9 cellular contexts compared by ENCODE assay signal in the genomic region with DNA sequence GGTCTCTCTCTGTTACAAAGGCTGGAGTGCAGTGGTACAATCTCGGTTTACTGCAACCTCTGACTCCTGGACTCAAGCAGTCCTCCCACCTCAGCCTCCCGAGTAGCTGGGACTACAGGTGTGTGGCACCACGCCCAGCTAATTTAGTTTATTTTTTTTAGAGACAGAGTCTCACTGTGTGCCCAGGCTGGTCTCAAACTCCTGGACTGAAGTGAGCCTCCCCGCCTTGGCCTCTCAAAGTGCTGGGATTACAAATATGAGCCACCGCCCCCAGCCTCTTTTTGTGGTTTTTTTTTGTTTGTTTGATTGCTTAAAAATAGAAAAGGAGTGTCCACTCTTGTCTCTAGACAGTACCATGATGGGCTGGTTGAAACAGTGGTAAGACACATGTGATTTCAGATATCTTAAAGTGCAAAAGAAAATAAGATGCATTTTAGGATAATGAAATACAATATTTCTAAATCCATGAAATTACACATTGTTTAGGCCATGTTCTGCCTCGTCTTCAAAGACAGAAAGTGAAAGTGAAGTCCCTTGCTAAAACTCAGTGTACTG. TPM values are rescaled to one million over a fixed set of nuclear protein-coding genes. Genes with fewer than 3 reads are reported as not detected.
DNase-seq lines count a peak whose midpoint lies in the region; ATAC-seq and TF ChIP-seq lines count a peak whose summit lies in the region.
"Had no signal": no experiment of that assay in that cellular context is flagged by ENCODE, and none has a peak within 500 bp of the region (broad histone marks: within the 10 kb centered on the region; RNA-seq: fewer than 3 reads in every experiment).

No MANE protein-coding gene starts in this region.

- no peaks in the 10 kb centered on the region for H3K9me3 Mint-ChIP-seq in activated naive CD4-positive, alpha-beta T cell treated with anti-CD3 and anti-CD28 coated beads, Interleukin-2, amount 10 ng/mL, durations not matched to agents 7 days and 5 days

- peak overlapping the region; percentile 64 for H3K4me3 Mint-ChIP-seq in activated naive CD4-positive, alpha-beta T cell treated with anti-CD3 and anti-CD28 coated beads, Interleukin-2, amount 10 ng/mL, durations not matched to agents 7 days and 5 days

- CTCF ChIA-PET in activated naive CD4-positive, alpha-beta T cell treated with anti-CD3 and anti-CD28 coated beads, Interleukin-2, amount 10 ng/mL, durations not matched to agents 7 days and 5 days (lab: Charles Lee): interaction anchor here (0.9 to 2.8 kb wide), 4 partner anchors 8 to 301 kb away, joined by 3 to 22 read pairs (median 4); partner anchors contain the start of gene KIAA0513

- intact Hi-C loops in body of pancreas (cut with DNase I): no loop called here

- DNase-seq in activated naive CD4-positive, alpha-beta T cell treated with anti-CD3 and anti-CD28 coated beads, Interleukin-2, amount 10 ng/mL, durations not matched to agents 7 days and 5 days: peak; percentile 25
- no peak for DNase-seq in activated naive CD4-positive, alpha-beta T cell treated with anti-CD3 and anti-CD28 coated beads, Interleukin-2, amount 50 U/mL, for 16 hours
- no peak for DNase-seq in body of pancreas
- no peak for DNase-seq in upper lobe of left lung
- DNase-seq in NCI-H1105 (lab: John Stamatoyannopoulos, UW): no peak
- DNase-seq in activated effector memory CD4-positive, alpha-beta T cell treated with anti-CD3 and anti-CD28 coated beads, Interleukin-2, amount 50 U/mL, for 16 hours: no peak

- H3K4me3 ChIP-seq in body of pancreas (no peak overlapping the region), mucosa of rectum (ENCODE audit: low read length in 2 of 2) (peak overlapping the region; percentile 48 to 63), upper lobe of left lung (peak overlapping the region in 2 of 4 donors; percentile 23 to 37)

- TF ChIP-seq CTCF in body of pancreas (IDR thresholded peaks at IDR 0.05) (no peak), upper lobe of left lung (IDR thresholded peaks at IDR 0.05) (no peak)

- H3K27me3 ChIP-seq in body of pancreas (no peaks in the 10 kb centered on the region), mucosa of rectum (ENCODE audit: control insufficient read depth in 2 of 2, insufficient read depth in 2 of 2, low read length in 2 of 2) (no peaks in the 10 kb centered on the region), upper lobe of left lung (no peaks in the 10 kb centered on the region)

- H3K9ac ChIP-seq in mucosa of rectum (ENCODE audit: low read depth in 1 of 2, low read length in 2 of 2): peak overlapping the region in 1 of 2 donors; percentile 49

- ATAC-seq in body of pancreas (no peak), upper lobe of left lung (ENCODE audit: low FRiP score in 2 of 2) (no peak), GM18517 (IDR thresholded peaks at IDR 0.05; ENCODE audit: unreplicated experiment) (no peak)

- peaks cover 39% of the 10 kb centered on the region for H3K4me1 Mint-ChIP-seq in activated naive CD4-positive, alpha-beta T cell treated with anti-CD3 and anti-CD28 coated beads, Interleukin-2, amount 10 ng/mL, durations not matched to agents 7 days and 5 days

- peak overlapping the region; percentile 99 for H3K27ac Mint-ChIP-seq in activated naive CD4-positive, alpha-beta T cell treated with anti-CD3 and anti-CD28 coated beads, Interleukin-2, amount 10 ng/mL, durations not matched to agents 7 days and 5 days

- H3K4me1 ChIP-seq in body of pancreas: peaks cover 20% of the 10 kb centered on the region
- H3K4me1 ChIP-seq in mucosa of rectum (ENCODE audit: control insufficient read depth in 2 of 2, insufficient read depth in 2 of 2, low read length in 2 of 2): peaks cover 31 to 36% of the 10 kb centered on the region in 2 donors
- H3K4me1 ChIP-seq in upper lobe of left lung: peaks cover 28 to 39% (median 33%) of the 10 kb centered on the region in 4 donors

- H3K9me3 ChIP-seq in body of pancreas (no peaks in the 10 kb centered on the region), mucosa of rectum (ENCODE audit: control insufficient read depth in 2 of 2, low read length in 2 of 2) (no peaks in the 10 kb centered on the region), upper lobe of left lung (no peaks in the 10 kb centered on the region)

- H3K36me3 ChIP-seq in body of pancreas (replicated peaks in 1 of 2; ENCODE audit: insufficient read depth in 1 of 2, low read depth in 2 of 2) (no peaks in the 10 kb centered on the region), mucosa of rectum (ENCODE audit: control insufficient read depth in 2 of 2, insufficient read depth in 2 of 2, low read length in 2 of 2) (peaks cover 0 to 3% of the 10 kb centered on the region in 2 donors), upper lobe of left lung (no peaks in the 10 kb centered on the region)

- TF ChIP-seq POLR2A in body of pancreas (IDR thresholded peaks at IDR 0.05) (no peak), upper lobe of left lung (IDR thresholded peaks at IDR 0.05) (no peak)

- 73 to 74% methylated on average over 6 of the region's 6 CpGs for WGBS in body of pancreas, 2 donors
- WGBS in upper lobe of left lung, 2 donors: 43 to 49% methylated on average over 6 of the region's 6 CpGs

- H3K36me3 Mint-ChIP-seq in activated naive CD4-positive, alpha-beta T cell treated with anti-CD3 and anti-CD28 coated beads, Interleukin-2, amount 10 ng/mL, durations not matched to agents 7 days and 5 days: peaks cover 12% of the 10 kb centered on the region

- peaks cover 4% of the 10 kb centered on the region for H3K27me3 Mint-ChIP-seq in activated naive CD4-positive, alpha-beta T cell treated with anti-CD3 and anti-CD28 coated beads, Interleukin-2, amount 10 ng/mL, durations not matched to agents 7 days and 5 days

- TF ChIP-seq EP300 in upper lobe of left lung (IDR thresholded peaks at IDR 0.05): no peak

- peak overlapping the region; percentile 32 to 69 (median 42) for H3K27ac ChIP-seq in body of pancreas
- peak overlapping the region; percentile 67 to 77 for H3K27ac ChIP-seq in mucosa of rectum (ENCODE audit: low read depth in 2 of 2, low read length in 2 of 2)
- peak overlapping the region; percentile 72 to 91 (median 86) for H3K27ac ChIP-seq in upper lobe of left lung

RNA-seq across cellular contexts. Expression of gene KIAA0513, which starts 27.4 kb away (rescaled TPM):
- total RNA-seq in body of pancreas (10 to 100 TPM; 23.1 to 71.9 TPM), upper lobe of left lung (10 to 100 TPM; 21.6 to 77.5 (median 37.9) TPM)

RNA-seq across cellular contexts. Expression of gene ZDHHC7, which starts 43.7 kb away (rescaled TPM):
- 10 to 100 TPM; 17.5 to 39.2 TPM for total RNA-seq in body of pancreas
- total RNA-seq in upper lobe of left lung: 100 to 1,000 TPM in 1 of 6 donors, 10 to 100 TPM in 5; 77.4 to 112 (median 92.7) TPM

RNA-seq across cellular contexts. Expression of gene CIBAR2, which starts 57.2 kb away (rescaled TPM):
- not detected for total RNA-seq in body of pancreas
- total RNA-seq in upper lobe of left lung: 10 to 100 TPM in 3 of 6 donors, 1 to 10 TPM in 2, under 1 TPM in 1; 0.40 to 35.6 (median 9.9) TPM
- total RNA-seq: NCI-H460 had no signal

Comparison
In these comparisons a context has a peak if more than half of its experiments do, and no peak if none do; other contexts are left out.
1. H3K4me3 ChIP-seq: peak in mucosa of rectum (2 of 2); none in body of pancreas (0 of 2).
2. Peak in every context shown above with its lines, with median percentiles within 50 percentile points of each other: H3K27ac ChIP-seq.